ENCODE assay signal across 8 cellular contexts in the genomic region with DNA sequence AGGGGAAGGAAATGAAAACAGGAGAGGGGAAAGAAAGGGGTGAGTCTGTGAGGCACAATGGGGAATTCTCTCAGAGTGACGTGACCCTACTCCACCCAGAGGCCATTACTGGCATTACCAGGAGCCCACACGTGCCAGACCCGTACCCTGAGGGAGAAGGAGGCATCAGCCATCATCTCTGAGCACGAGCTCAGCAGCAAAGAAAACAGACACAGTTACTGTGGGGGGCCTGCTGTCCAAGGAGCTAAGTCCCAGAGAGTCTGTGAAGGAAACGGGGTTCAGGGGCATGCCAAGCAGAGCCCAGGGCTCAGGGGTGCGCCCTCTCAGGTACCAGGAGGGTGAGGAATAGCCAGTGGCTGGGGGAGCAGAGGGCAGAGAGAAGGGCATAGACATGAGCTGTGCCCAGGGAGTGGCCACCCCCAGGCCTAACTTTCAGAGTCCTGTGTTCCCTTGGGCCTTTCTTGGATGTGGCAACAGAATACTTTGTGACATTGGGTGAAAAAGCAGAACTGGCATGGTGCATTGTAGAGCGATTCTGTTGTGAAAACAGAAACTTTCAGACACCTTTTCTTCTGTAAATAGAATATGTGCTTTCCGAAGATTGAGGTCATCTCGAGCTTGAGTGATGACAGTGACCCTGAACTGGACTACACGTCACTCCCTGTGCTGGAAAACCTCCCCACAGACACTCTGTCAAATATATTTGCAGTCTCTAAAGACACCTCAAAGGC. TPM values are rescaled to one million over a fixed set of nuclear protein-coding genes. Genes with fewer than 3 reads are reported as not detected.
A peak's percentile ranks its signal among the peaks of the same experiment; 100 is the strongest.
DNase-seq lines count a peak whose midpoint lies in the region; ATAC-seq and TF ChIP-seq lines count a peak whose summit lies in the region.

No MANE protein-coding gene starts in this region.

- intact Hi-C loops in testis (cut with DNase I; ENCODE audit: low total_unique reads) = no loop called here

- no peaks in the 10 kb centered on the region for H3K36me3 ChIP-seq in testis (ENCODE audit: low read depth, missing control alignments)

- H3K4me1 ChIP-seq in testis = peaks cover 28% of the 10 kb centered on the region

- no peaks in the 10 kb centered on the region for H3K27me3 ChIP-seq in testis

- DNase-seq in NCI-H2081 (lab: John Stamatoyannopoulos, UW) (peak; percentile 59 to 62), midbrain (lab: John Stamatoyannopoulos, UW) (peak; percentile 33), testis (peak; percentile 70)
- peak; percentile 79 for DNase-seq in activated CD4-positive, alpha-beta T cell treated with anti-CD3 and anti-CD28 coated beads for 48 hours
- DNase-seq in effector CD4-positive, alpha-beta T cell = peak; percentile 49
- DNase-seq in NK-92 treated with Interleukin-12 subunit alpha and Interleukin-12 subunit beta, amount 100 ng/mL, for 24 hours (lab: John Stamatoyannopoulos, UW) = no peak

- WGBS in testis, 2 donors = 46 to 56% methylated on average over 10 of the region's 10 CpGs

- no peak overlapping the region for H3K4me3 ChIP-seq in testis

- TF ChIP-seq CTCF in testis (IDR thresholded peaks at IDR 0.05) = peak; percentile 69 to 77 (median 69)

- H3K27ac ChIP-seq in testis = peak overlapping the region in 1 of 2 donors; percentile 73

- no peak for TF ChIP-seq POLR2A in testis (IDR thresholded peaks at IDR 0.05)

- ATAC-seq in GM18502 (IDR thresholded peaks at IDR 0.05; ENCODE audit: poor library complexity, unreplicated experiment) (peak; percentile 85), HG02884 (IDR thresholded peaks at IDR 0.05; ENCODE audit: unreplicated experiment) (peak; percentile 80)

- H3K9me3 ChIP-seq in testis = no peaks in the 10 kb centered on the region

RNA-seq across cellular contexts. Expression of a gene that starts 11.3 kb away (rescaled TPM):
- 100 to 1,000 TPM; 101 TPM for total RNA-seq in testis
- polyA plus RNA-seq in testis (ENCODE audit: insufficient read depth, low read depth, low replicate concordance) = 42.1 TPM

RNA-seq across cellular contexts. Expression of a gene that starts 15.4 kb away (rescaled TPM):
- 100 to 1,000 TPM in 1 of 2 donors, 10 to 100 TPM in 1; 98.4 to 133 TPM for total RNA-seq in testis
- polyA plus RNA-seq in testis (ENCODE audit: insufficient read depth, low read depth, low replicate concordance) = 174 TPM

RNA-seq across cellular contexts. Expression of a gene that starts 30.4 kb away (rescaled TPM):
- total RNA-seq in testis = 10 to 100 TPM; 50.9 to 89.4 TPM
- polyA plus RNA-seq in testis (ENCODE audit: insufficient read depth, low read depth, low replicate concordance) = 161 TPM

RNA-seq across cellular contexts. Expression of a gene that starts 30.5 kb away (rescaled TPM):
- total RNA-seq in testis = 10 to 100 TPM; 31.3 to 37.9 TPM
- 29.0 TPM for polyA plus RNA-seq in testis (ENCODE audit: insufficient read depth, low read depth, low replicate concordance)

RNA-seq across cellular contexts. Expression of a gene that starts 58.8 kb away (rescaled TPM):
- total RNA-seq in testis = 100 to 1,000 TPM; 104 to 122 TPM
- polyA plus RNA-seq in testis (ENCODE audit: insufficient read depth, low read depth, low replicate concordance) = 59.0 TPM
